12 cellular contexts compared by ENCODE assay signal in genomic region chr6:52761673-52762491, GRCh38. TPM values are rescaled to one million over a fixed set of nuclear protein-coding genes. Genes with fewer than 3 reads are reported as not detected.
"Had no signal": no experiment of that assay in that cellular context is flagged by ENCODE, and none has a peak within 500 bp of the region (broad histone marks: within the 10 kb centered on the region; RNA-seq: fewer than 3 reads in every experiment).

No MANE protein-coding gene starts in this region.

RNA-seq across cellular contexts. Expression of gene GSTA2, which starts 1.4 kb away (rescaled TPM):
- total RNA-seq: activated CD4-positive, alpha-beta memory T cell treated with anti-CD3 and anti-CD28 coated beads, Interleukin-2, amount 10 ng/mL, durations not matched to agents 7 days and 5 days; activated CD4-positive, alpha-beta T cell treated with anti-CD3 and anti-CD28 coated beads for 36 hours; activated CD8-positive, alpha-beta memory T cell treated with anti-CD3 and anti-CD28 coated beads for 36 hours; activated naive CD4-positive, alpha-beta T cell treated with anti-CD3 and anti-CD28 coated beads for 36 hours; activated T-helper 17 cell treated with anti-CD3 and anti-CD28 coated beads, Interleukin-2, amount 50 U/mL, for 72 hours; astrocyte; cardiac muscle cell; MCF 10A; OCI-LY7; Right ventricle myocardium inferior; T-cell had no signal
- polyA plus RNA-seq: IgD-negative memory B cell had no signal

RNA-seq across cellular contexts. Expression of gene GSTA1, which starts 41.7 kb away (rescaled TPM):
- total RNA-seq: activated CD4-positive, alpha-beta memory T cell treated with anti-CD3 and anti-CD28 coated beads, Interleukin-2, amount 10 ng/mL, durations not matched to agents 7 days and 5 days; activated CD4-positive, alpha-beta T cell treated with anti-CD3 and anti-CD28 coated beads for 36 hours; activated CD8-positive, alpha-beta memory T cell treated with anti-CD3 and anti-CD28 coated beads for 36 hours; activated naive CD4-positive, alpha-beta T cell treated with anti-CD3 and anti-CD28 coated beads for 36 hours; activated T-helper 17 cell treated with anti-CD3 and anti-CD28 coated beads, Interleukin-2, amount 50 U/mL, for 72 hours; cardiac muscle cell; MCF 10A; OCI-LY7; Right ventricle myocardium inferior had no signal
- polyA plus RNA-seq: IgD-negative memory B cell had no signal
